8 cellular contexts compared by ENCODE assay signal in the genomic region with DNA sequence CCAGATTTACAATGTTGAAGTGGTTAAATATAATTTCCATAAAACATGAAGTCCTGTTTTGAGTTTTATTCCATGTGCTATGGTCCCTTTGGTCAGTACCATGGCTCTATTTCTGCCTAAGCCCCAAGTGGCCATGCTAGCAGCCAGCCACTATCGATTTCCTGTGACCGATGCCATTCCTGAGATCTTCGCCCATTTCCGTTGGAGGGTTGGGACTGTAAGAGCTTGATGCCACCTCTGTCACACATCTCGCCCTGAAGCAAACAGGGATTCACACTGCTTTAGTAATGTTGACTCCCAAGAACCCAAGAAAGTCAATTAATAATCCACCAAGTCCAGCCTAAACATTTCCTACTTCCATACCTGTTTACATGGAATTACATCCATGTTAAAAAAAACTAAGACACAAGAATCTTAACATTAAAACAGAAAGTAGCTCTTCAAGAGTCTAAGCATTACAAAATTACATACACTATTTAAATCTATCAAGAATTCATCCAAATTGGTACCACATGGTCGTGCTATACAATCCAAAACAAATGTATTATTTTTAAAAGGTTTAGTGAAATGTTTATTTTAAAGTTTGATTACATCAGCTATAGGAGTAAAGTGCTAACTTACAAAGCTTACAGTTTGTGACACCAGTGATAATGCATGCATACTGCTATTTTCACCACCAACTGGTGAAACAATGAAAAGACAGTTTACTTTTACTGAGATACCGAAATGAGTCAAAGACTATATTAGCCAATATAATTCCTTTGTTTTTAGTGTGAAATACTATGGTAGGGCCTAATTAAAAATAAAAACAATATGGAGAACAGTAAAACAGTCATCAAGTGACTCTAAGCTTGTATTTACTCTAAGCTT. TPM values are rescaled to one million over a fixed set of nuclear protein-coding genes. Genes with fewer than 3 reads are reported as not detected.
A peak's percentile ranks its signal among the peaks of the same experiment; 100 is the strongest.
DNase-seq lines count a peak whose midpoint lies in the region; ATAC-seq and TF ChIP-seq lines count a peak whose summit lies in the region.

No MANE protein-coding gene starts in this region.

- peak in 2 of 5 experiments; percentile 7 to 13 for TF ChIP-seq CTCF in tibial nerve (IDR thresholded peaks at IDR 0.05)

- peaks cover 58% of the 10 kb centered on the region for H3K36me3 Mint-ChIP-seq in activated CD8-positive, alpha-beta T cell treated with anti-CD3 and anti-CD28 coated beads, Interleukin-2, amount 10 ng/mL, durations not matched to agents 7 days and 5 days (ENCODE audit: low read depth)

- CTCF ChIA-PET in activated CD8-positive, alpha-beta T cell treated with anti-CD3 and anti-CD28 coated beads, Interleukin-2, amount 10 ng/mL, durations not matched to agents 7 days and 5 days (lab: Charles Lee) = interaction anchor here (0.8 to 1.8 kb wide), 15 partner anchors 9 to 250 kb away, joined by 3 to 8 read pairs (median 5); a partner anchor contains a TSS

- H3K9ac ChIP-seq in BLaER1 treated with 17β-estradiol and CSF1 and Interleukin-3, amounts not matched to agents 10 nM and 100 nM = peak overlapping the region; percentile 99 to 100 (median 100); a peak in 17 of 22 replicates
- peak overlapping the region; percentile 33 for H3K9ac ChIP-seq in HUES6 (ENCODE audit: low read length)
- H3K9ac ChIP-seq in iPS-20b (ENCODE audit: low read depth, low read length) = no peak overlapping the region
- H3K9ac ChIP-seq in neuronal stem cell (ENCODE audit: low read depth, low read length, poor library complexity) = no peak overlapping the region

- no peaks in the 10 kb centered on the region for H3K27me3 ChIP-seq in BLaER1 treated with 17β-estradiol and CSF1 and Interleukin-3, amounts not matched to agents 10 nM and 100 nM
- no peaks in the 10 kb centered on the region for H3K27me3 ChIP-seq in HUES6 (ENCODE audit: control insufficient read depth, insufficient read depth, low read length)
- no peaks in the 10 kb centered on the region for H3K27me3 ChIP-seq in iPS-20b (ENCODE audit: insufficient read depth, low read length)
- H3K27me3 ChIP-seq in tibial nerve = no peaks in the 10 kb centered on the region
- no peaks in the 10 kb centered on the region for H3K27me3 ChIP-seq in neuronal stem cell (ENCODE audit: control insufficient read depth in 3 of 3, insufficient read depth in 3 of 3, low read depth in 1 of 3, low read length in 3 of 3)

- H2BK120ac ChIP-seq in neuronal stem cell (ENCODE audit: low read depth, low read length) = no peak overlapping the region

- H2AK5ac ChIP-seq in neuronal stem cell (ENCODE audit: low read depth, low read length) = no peak overlapping the region

- H2AFZ ChIP-seq in neuronal stem cell (ENCODE audit: low read length) = no peak overlapping the region

- peak overlapping the region; percentile 88 to 99 (median 94) for H3K4me3 ChIP-seq in BLaER1 treated with 17β-estradiol and CSF1 and Interleukin-3, amounts not matched to agents 10 nM and 100 nM
- peak overlapping the region; percentile 87 for H3K4me3 ChIP-seq in HUES6 (ENCODE audit: low read depth, low read length)
- H3K4me3 ChIP-seq in iPS-20b (ENCODE audit: low read length) = peak overlapping the region; percentile 88
- peak overlapping the region in 3 of 4 donors; percentile 66 to 87 (median 79) for H3K4me3 ChIP-seq in tibial nerve
- peak overlapping the region in 1 of 2 donors; percentile 64 for H3K4me3 ChIP-seq in neuronal stem cell (ENCODE audit: low read length in 2 of 2)

- H2BK15ac ChIP-seq in neuronal stem cell (ENCODE audit: low read length) = no peak overlapping the region

- no peak for TF ChIP-seq EP300 in tibial nerve (IDR thresholded peaks at IDR 0.05)

- H3K27ac ChIP-seq in BLaER1 treated with 17β-estradiol and CSF1 and Interleukin-3, amounts not matched to agents 10 nM and 100 nM = peak overlapping the region in 3 of 11 experiments; percentile 100; a peak in 1 of 22 replicates
- H3K27ac ChIP-seq in HUES6 (ENCODE audit: low read depth, low read length) (no peak overlapping the region), iPS-20b (ENCODE audit: low read length) (no peak overlapping the region), tibial nerve (peak overlapping the region; percentile 97 to 100 (median 99)), neuronal stem cell (replicated peaks; ENCODE audit: low read length) (no peak overlapping the region)

- no peak overlapping the region for H3K23ac ChIP-seq in neuronal stem cell (ENCODE audit: low read depth, low read length, poor library complexity)

- POLR2A ChIA-PET in activated CD8-positive, alpha-beta T cell treated with anti-CD3 and anti-CD28 coated beads, Interleukin-2, amount 10 ng/mL, durations not matched to agents 7 days and 5 days (lab: Charles Lee) = interaction anchor here (0.6 to 8.4 kb wide), 8 partner anchors 8 to 214 kb away, joined by 3 to 401 read pairs (median 6); a partner anchor contains a TSS

- DNase-seq in activated CD8-positive, alpha-beta T cell treated with anti-CD3 and anti-CD28 coated beads, Interleukin-2, amount 10 ng/mL, durations not matched to agents 7 days and 5 days = no peak
- DNase-seq in tibial nerve (ENCODE audit: low spot score in 2 of 2) (no peak), neuronal stem cell (ENCODE audit: low spot score) (no peak), NCI-H2081 treated with DMSO at 0.1 percent for 48 hours (lab: John Stamatoyannopoulos, UW) (no peak)

- H3K36me3 ChIP-seq in BLaER1 treated with 17β-estradiol and CSF1 and Interleukin-3, amounts not matched to agents 10 nM and 100 nM = peaks cover 62 to 67% (median 65%) of the 10 kb centered on the region in 11 experiments
- H3K36me3 ChIP-seq in HUES6 (ENCODE audit: control insufficient read depth, insufficient read depth, low read length) (peaks cover 64% of the 10 kb centered on the region), iPS-20b (ENCODE audit: insufficient read depth, low read depth, low read length) (peaks cover 70% of the 10 kb centered on the region), tibial nerve (peaks cover 0 to 52% (median 15%) of the 10 kb centered on the region in 3 donors), neuronal stem cell (replicated peaks in 1 of 2; ENCODE audit: control insufficient read depth in 2 of 2, insufficient read depth in 2 of 2, low read length in 2 of 2) (peaks cover 23 to 64% of the 10 kb centered on the region in 2 donors)

- H2BK12ac ChIP-seq in neuronal stem cell (ENCODE audit: low read length) = no peak overlapping the region

- H3K79me1 ChIP-seq in neuronal stem cell (ENCODE audit: low read depth, low read length) = peaks cover 4% of the 10 kb centered on the region

- no peak overlapping the region for H3K14ac ChIP-seq in neuronal stem cell (ENCODE audit: low read length)

- H3K18ac ChIP-seq in neuronal stem cell (ENCODE audit: low read length) = no peak overlapping the region

- H4K20me1 ChIP-seq in BLaER1 treated with 17β-estradiol and CSF1 and Interleukin-3, amounts not matched to agents 10 nM and 100 nM = peaks cover 67 to 70% (median 69%) of the 10 kb centered on the region in 11 experiments

- peak overlapping the region; percentile 96 for H3K4me3 Mint-ChIP-seq in activated CD8-positive, alpha-beta T cell treated with anti-CD3 and anti-CD28 coated beads, Interleukin-2, amount 10 ng/mL, durations not matched to agents 7 days and 5 days

- no peak for ATAC-seq in activated CD8-positive, alpha-beta T cell treated with anti-CD3 and anti-CD28 coated beads, Interleukin-2, amount 10 ng/mL, durations not matched to agents 7 days and 5 days
- ATAC-seq in HG02642 (IDR thresholded peaks at IDR 0.05; ENCODE audit: poor library complexity, unreplicated experiment) = no peak

- no peaks in the 10 kb centered on the region for H3K27me3 Mint-ChIP-seq in activated CD8-positive, alpha-beta T cell treated with anti-CD3 and anti-CD28 coated beads, Interleukin-2, amount 10 ng/mL, durations not matched to agents 7 days and 5 days (ENCODE audit: low read depth)

- H3K27ac Mint-ChIP-seq in activated CD8-positive, alpha-beta T cell treated with anti-CD3 and anti-CD28 coated beads, Interleukin-2, amount 10 ng/mL, durations not matched to agents 7 days and 5 days = peak overlapping the region; percentile 77

- WGBS in tibial nerve, 2 donors = 54 to 55% methylated on average over 7 of the region's 7 CpGs
- no CpG with 5 or more reads among the region's 7 CpGs for WGBS in neuronal stem cell (ENCODE audit: extremely low coverage in 2 of 2, insufficient read length in 2 of 2, insufficient replicate concordance in 1 of 2), 2 donors

- H3K4me1 ChIP-seq in BLaER1 treated with 17β-estradiol and CSF1 and Interleukin-3, amounts not matched to agents 10 nM and 100 nM = peaks cover 38 to 67% (median 52%) of the 10 kb centered on the region in 10 experiments
- H3K4me1 ChIP-seq in HUES6 (ENCODE audit: control insufficient read depth, insufficient read depth, low read length) = peaks cover 13% of the 10 kb centered on the region
- peaks cover 9% of the 10 kb centered on the region; the same call in 1 of the 2 replicates for H3K4me1 ChIP-seq in iPS-20b (ENCODE audit: insufficient read depth, low read length)
- peaks cover 14 to 65% (median 51%) of the 10 kb centered on the region in 4 donors for H3K4me1 ChIP-seq in tibial nerve
- H3K4me1 ChIP-seq in neuronal stem cell (ENCODE audit: control insufficient read depth in 2 of 2, insufficient read depth in 1 of 2, low read depth in 1 of 2, low read length in 2 of 2) = peaks cover 7 to 15% of the 10 kb centered on the region in 2 donors

- TF ChIP-seq POLR2A in tibial nerve (IDR thresholded peaks at IDR 0.05) = no peak

- no peak overlapping the region for H3K4ac ChIP-seq in neuronal stem cell (ENCODE audit: low read length)

- H3K9me3 ChIP-seq in BLaER1 treated with 17β-estradiol and CSF1 and Interleukin-3, amounts not matched to agents 10 nM and 100 nM (replicated peaks in 1 of 11) = no peaks in the 10 kb centered on the region
- H3K9me3 ChIP-seq in HUES6 (ENCODE audit: control insufficient read depth, insufficient read depth, low read depth, low read length) (no peaks in the 10 kb centered on the region), iPS-20b (ENCODE audit: insufficient read depth, low read depth, low read length) (no peaks in the 10 kb centered on the region), tibial nerve (no peaks in the 10 kb centered on the region), neuronal stem cell (replicated peaks in 1 of 2; ENCODE audit: control insufficient read depth in 2 of 2, insufficient read depth in 1 of 2, low read depth in 1 of 2, low read length in 2 of 2) (peaks cover 0 to 7% of the 10 kb centered on the region in 2 donors)

- no peak overlapping the region for H4K8ac ChIP-seq in neuronal stem cell (ENCODE audit: low read depth, low read length)

- H3K9me3 Mint-ChIP-seq in activated CD8-positive, alpha-beta T cell treated with anti-CD3 and anti-CD28 coated beads, Interleukin-2, amount 10 ng/mL, durations not matched to agents 7 days and 5 days (ENCODE audit: insufficient read depth) = no peaks in the 10 kb centered on the region

- no peak overlapping the region for H4K91ac ChIP-seq in neuronal stem cell (ENCODE audit: low read depth, low read length, poor library complexity)

- H2BK5ac ChIP-seq in neuronal stem cell (ENCODE audit: low read length) = no peak overlapping the region

- H3K4me2 ChIP-seq in BLaER1 treated with 17β-estradiol and CSF1 and Interleukin-3, amounts not matched to agents 10 nM and 100 nM = peak overlapping the region; percentile 83 to 98 (median 89)
- H3K4me2 ChIP-seq in neuronal stem cell (ENCODE audit: insufficient read depth, low read length, poor library complexity, severe bottlenecking) = no peak overlapping the region

- H3K4me1 Mint-ChIP-seq in activated CD8-positive, alpha-beta T cell treated with anti-CD3 and anti-CD28 coated beads, Interleukin-2, amount 10 ng/mL, durations not matched to agents 7 days and 5 days (ENCODE audit: low read depth) = peaks cover 53% of the 10 kb centered on the region

RNA-seq across cellular contexts. Expression of a gene that starts 2.5 kb away (rescaled TPM):
- 100 to 1,000 TPM; 333 to 358 TPM for total RNA-seq in activated CD8-positive, alpha-beta T cell treated with anti-CD3 and anti-CD28 coated beads, Interleukin-2, amount 10 ng/mL, durations not matched to agents 7 days and 5 days
- 100 to 1,000 TPM; 410 to 504 (median 446) TPM for total RNA-seq in tibial nerve
- polyA plus RNA-seq in neuronal stem cell (2013, experiment 1 of 2) = 204 TPM
- 207 TPM for polyA plus RNA-seq in neuronal stem cell (2013, experiment 2 of 2)

RNA-seq across cellular contexts. Expression of a gene that starts 32.3 kb away (rescaled TPM):
- total RNA-seq in activated CD8-positive, alpha-beta T cell treated with anti-CD3 and anti-CD28 coated beads, Interleukin-2, amount 10 ng/mL, durations not matched to agents 7 days and 5 days = 10 to 100 TPM; 53.6 to 61.5 TPM
- 10 to 100 TPM; 30.0 to 76.8 (median 57.1) TPM for total RNA-seq in tibial nerve
- 40.4 TPM for polyA plus RNA-seq in neuronal stem cell (2013, experiment 1 of 2)
- 40.5 TPM for polyA plus RNA-seq in neuronal stem cell (2013, experiment 2 of 2)

RNA-seq across cellular contexts. Expression of a gene that starts 40.3 kb away (rescaled TPM):
- 100 to 1,000 TPM; 134 to 143 TPM for total RNA-seq in activated CD8-positive, alpha-beta T cell treated with anti-CD3 and anti-CD28 coated beads, Interleukin-2, amount 10 ng/mL, durations not matched to agents 7 days and 5 days
- total RNA-seq in tibial nerve = 100 to 1,000 TPM; 237 to 447 (median 320) TPM
- 474 TPM for polyA plus RNA-seq in neuronal stem cell (2013, experiment 1 of 2)
- 476 TPM for polyA plus RNA-seq in neuronal stem cell (2013, experiment 2 of 2)

RNA-seq across cellular contexts. Expression of a gene that starts 40.4 kb away (rescaled TPM):
- 10 to 100 TPM; 32.7 to 34.7 TPM for total RNA-seq in activated CD8-positive, alpha-beta T cell treated with anti-CD3 and anti-CD28 coated beads, Interleukin-2, amount 10 ng/mL, durations not matched to agents 7 days and 5 days
- 10 to 100 TPM; 17.7 to 64.1 (median 34.5) TPM for total RNA-seq in tibial nerve
- polyA plus RNA-seq in neuronal stem cell (2013, experiment 1 of 2) = 11.1 TPM
- polyA plus RNA-seq in neuronal stem cell (2013, experiment 2 of 2) = 11.3 TPM

Comparison
In these comparisons a context has a peak if more than half of its experiments do, and no peak if none do; other contexts are left out.
1. H3K27ac ChIP-seq: peak in tibial nerve (4 of 4); none in HUES6 (single experiment), iPS-20b (single experiment) and neuronal stem cell (single experiment).
2. H3K9ac ChIP-seq: peak in BLaER1 treated with 17β-estradiol and CSF1 and Interleukin-3, amounts not matched to agents 10 nM and 100 nM (11 of 11) and HUES6 (single experiment); none in iPS-20b (single experiment) and neuronal stem cell (single experiment).